Comparison of ENCODE assay signal across 8 cellular contexts in genomic region chr6:16762547-16763477, GRCh38. TPM values are rescaled to one million over a fixed set of nuclear protein-coding genes. Genes with fewer than 3 reads are reported as not detected.
DNase-seq lines count a peak whose midpoint lies in the region; ATAC-seq and TF ChIP-seq lines count a peak whose summit lies in the region.

No MANE protein-coding gene starts in this region.

- peak overlapping the region; percentile 82 to 86 for H3K9ac ChIP-seq in colonic mucosa (ENCODE audit: low read depth in 2 of 2, low read length in 2 of 2)

- H3K27ac ChIP-seq in colonic mucosa (peak overlapping the region; percentile 97), left lung (peak overlapping the region; percentile 98 to 99)

- H3K4me3 ChIP-seq in colonic mucosa, result peak overlapping the region; percentile 80
- peak overlapping the region; percentile 70 for H3K4me3 ChIP-seq in left lung

- H3K9me3 ChIP-seq in colonic mucosa, result no peaks in the 10 kb centered on the region
- H3K9me3 ChIP-seq in left lung, result no peaks in the 10 kb centered on the region

- H3K36me3 ChIP-seq in colonic mucosa (no peaks in the 10 kb centered on the region), left lung (no peaks in the 10 kb centered on the region)

- no peaks in the 10 kb centered on the region for H3K27me3 ChIP-seq in colonic mucosa
- H3K27me3 ChIP-seq in left lung, result no peaks in the 10 kb centered on the region

- ATAC-seq in HG02642 (IDR thresholded peaks at IDR 0.05; ENCODE audit: poor library complexity, unreplicated experiment) (peak; percentile 1), left lung (peak; percentile 37)

- H3K4me1 ChIP-seq in colonic mucosa, result peaks cover 4% of the 10 kb centered on the region
- peaks cover 8 to 68% of the 10 kb centered on the region in 2 donors for H3K4me1 ChIP-seq in left lung

- DNase-seq in NCI-H2107 treated with DMSO at 0.1 percent for 48 hours (lab: John Stamatoyannopoulos, UW; ENCODE audit: unreplicated experiment) (peak; percentile 13), NCI-H2107 (lab: John Stamatoyannopoulos, UW) (no peak), NCI-H2081 treated with DMSO at 0.1 percent for 48 hours (lab: John Stamatoyannopoulos, UW) (peak; percentile 40), colonic mucosa (peak; percentile 77), left lung (peak; percentile 82 to 84)
- DNase-seq in activated CD4-positive, alpha-beta T cell treated with anti-CD3 and anti-CD28 coated beads for 1 hour, result peak; percentile 32
- DNase-seq in stimulated activated CD4-positive, alpha-beta T cell treated with anti-CD3 and anti-CD28 coated beads, TNF-alpha, amount 100 ng/mL, for 4 hours (ENCODE audit: low read depth in 3 of 3), result peak in 2 of 3 experiments; percentile 29

- intact Hi-C loops in colonic mucosa (cut with DNase I), result loop anchor here (2.0 to 5.0 kb wide), 3 partner anchors 250 to 431 kb away; no protein-coding TSS in a partner anchor
- intact Hi-C loops in left lung (cut with DNase I), result loop anchor here (5.0 to 10.0 kb wide), 4 partner anchors 251 to 428 kb away; no protein-coding TSS in a partner anchor

- TF ChIP-seq CTCF in colonic mucosa (IDR thresholded peaks at IDR 0.05) (peak; percentile 67), left lung (IDR thresholded peaks at IDR 0.05) (peak; percentile 56 to 75)

RNA-seq across cellular contexts. Expression of gene ATXN1, which starts 1.6 kb away (rescaled TPM):
- 10 to 100 TPM; 24.5 to 41.9 TPM for total RNA-seq in colonic mucosa
- 10 to 100 TPM; 52.5 to 67.4 TPM for total RNA-seq in left lung
